Comparison of ENCODE assay signal across 27 cellular contexts in genomic region chr11:66043008-66043906, GRCh38. TPM values are rescaled to one million over a fixed set of nuclear protein-coding genes. Genes with fewer than 3 reads are reported as not detected.
DNase-seq lines count a peak whose midpoint lies in the region; ATAC-seq, FAIRE-seq and TF ChIP-seq lines count a peak whose summit lies in the region.
"Had no signal": no experiment of that assay in that cellular context is flagged by ENCODE, and none has a peak within 500 bp of the region (broad histone marks: within the 10 kb centered on the region; RNA-seq: fewer than 3 reads in every experiment).

No MANE protein-coding gene starts in this region.

- H3K23ac ChIP-seq in trophoblast cell (ENCODE audit: low read length) = no peak overlapping the region

- H2BK12ac ChIP-seq in trophoblast cell (ENCODE audit: low read length) = no peak overlapping the region

- peaks cover 0 to 4% of the 10 kb centered on the region in 2 experiments; a peak in 1 of 5 replicates for H3K27me3 ChIP-seq in K562 (ENCODE audit: control insufficient read depth in 2 of 2, insufficient read depth in 2 of 2, low read length in 2 of 2)
- no peaks in the 10 kb centered on the region for H3K27me3 ChIP-seq in trophoblast cell (ENCODE audit: insufficient read depth, low read length)
- H3K27me3 ChIP-seq: BLaER1 treated with 17β-estradiol and CSF1 and Interleukin-3, amounts not matched to agents 10 nM and 100 nM; SJSA1 had no signal

- 85% methylated on average over 40 of the region's 86 CpGs for WGBS in K562 (ENCODE audit: insufficient coverage, low coverage, missing lambda C conversion rate)
- no CpG with 5 or more reads among the region's 86 CpGs for WGBS in trophoblast cell (ENCODE audit: extremely low coverage, insufficient coverage, insufficient read length)

- H3K27ac ChIP-seq in K562 (ENCODE audit: extremely low read depth, low read depth, low read length) (no peak overlapping the region), trophoblast cell (ENCODE audit: low read depth, low read length) (no peak overlapping the region)
- H3K27ac ChIP-seq: A549; BLaER1 treated with 17β-estradiol and CSF1 and Interleukin-3, amounts not matched to agents 10 nM and 100 nM; GM23248; KMS-11; SJSA1 had no signal

- TF ChIP-seq EP300 in K562 (IDR thresholded peaks at IDR 0.05; ENCODE audit: low read length) = no peak

- H3K18ac ChIP-seq in trophoblast cell (ENCODE audit: low read length) = no peak overlapping the region

- H4K20me1 ChIP-seq in K562 (replicated peaks; ENCODE audit: control insufficient read depth, insufficient read depth, low read length) = no peaks in the 10 kb centered on the region
- H4K20me1 ChIP-seq: BLaER1 treated with 17β-estradiol and CSF1 and Interleukin-3, amounts not matched to agents 10 nM and 100 nM had no signal

- CTCF ChIA-PET in K562 (lab: Yijun Ruan, JAX; ENCODE audit: low intra/inter-chr PET ratio) = interaction anchor here (1.9 kb wide), 1 partner anchor 54 kb away, joined by 5 read pairs; no protein-coding TSS in a partner anchor

- no peak overlapping the region for H3K4ac ChIP-seq in trophoblast cell (ENCODE audit: low read depth, low read length)

- H2BK120ac ChIP-seq in trophoblast cell (ENCODE audit: insufficient read depth, low read length, poor library complexity) = no peak overlapping the region

- no peak for TF ChIP-seq RAD21 in K562 (CRISPR knock-in tag; conservative IDR thresholded peaks at IDR 0.05 in 1 of 2, IDR thresholded peaks at IDR 0.05 in 1 of 2)

- TF ChIP-seq POLR2A in K562 (conservative IDR thresholded peaks at IDR 0.05) = no peak

- no peaks in the 10 kb centered on the region for H3K79me1 ChIP-seq in trophoblast cell (ENCODE audit: low read length)

- no peaks in the 10 kb centered on the region for H3K9me3 ChIP-seq in K562 (replicated peaks; ENCODE audit: control insufficient read depth, insufficient read depth, low read depth, low read length)
- H3K9me3 ChIP-seq in trophoblast cell (ENCODE audit: insufficient read depth, low read depth, low read length) = no peaks in the 10 kb centered on the region
- H3K9me3 ChIP-seq: A549; BLaER1 treated with 17β-estradiol and CSF1 and Interleukin-3, amounts not matched to agents 10 nM and 100 nM; Caco-2 had no signal

- H4K12ac ChIP-seq in trophoblast cell (ENCODE audit: low read depth, low read length) = no peak overlapping the region

- ATAC-seq in K562 = no peak
- no peak for ATAC-seq in HG02840 (IDR thresholded peaks at IDR 0.05; ENCODE audit: low FRiP score, unreplicated experiment)
- ATAC-seq: A549; CD8-positive, alpha-beta T cell; PC-3; Right ventricle myocardium inferior had no signal

- H3K4me2 ChIP-seq in K562 (ENCODE audit: insufficient read depth, low read length) (no peak overlapping the region), trophoblast cell (ENCODE audit: low read length) (no peak overlapping the region)
- H3K4me2 ChIP-seq: A549; BLaER1 treated with 17β-estradiol and CSF1 and Interleukin-3, amounts not matched to agents 10 nM and 100 nM; KMS-11 had no signal

- FAIRE-seq in K562 (lab: Jason Lieb, UNC) = no peak
- FAIRE-seq: A549, GM12892, GM18507 had no signal

- H2BK5ac ChIP-seq in trophoblast cell (ENCODE audit: low read depth, low read length, poor library complexity) = no peak overlapping the region

- H4K91ac ChIP-seq in trophoblast cell (ENCODE audit: low read depth, low read length) = no peak overlapping the region

- no peak overlapping the region for H2AFZ ChIP-seq in K562 (ENCODE audit: low read depth, low read length)
- no peak overlapping the region for H2AFZ ChIP-seq in trophoblast cell (ENCODE audit: insufficient read depth, low read length, poor library complexity)
- H2AFZ ChIP-seq: GM23248 had no signal

- H3K4me3 ChIP-seq in K562 = no peak overlapping the region
- peak overlapping the region; percentile 25 for H3K4me3 ChIP-seq in trophoblast cell (ENCODE audit: low read depth, low read length)
- H3K4me3 ChIP-seq: A549; BLaER1 treated with 17β-estradiol and CSF1 and Interleukin-3, amounts not matched to agents 10 nM and 100 nM; GM23248; SJSA1 had no signal

- no peak overlapping the region for H3K14ac ChIP-seq in trophoblast cell (ENCODE audit: low read length)

- no peak overlapping the region for H2AK5ac ChIP-seq in trophoblast cell (ENCODE audit: low read length)

- H3K4me1 ChIP-seq in K562 (replicated peaks in 1 of 2; ENCODE audit: control insufficient read depth in 2 of 2, insufficient read depth in 2 of 2, low read length in 2 of 2) = peaks cover 0 to 6% of the 10 kb centered on the region in 2 experiments; a peak in 2 of 5 replicates
- peaks cover 0 to 4% of the 10 kb centered on the region in 2 experiments for H3K4me1 ChIP-seq in trophoblast cell (ENCODE audit: control insufficient read depth in 1 of 2, insufficient read depth in 2 of 2, low read length in 2 of 2)

- peak; percentile 23 for DNase-seq in GM13977 (ENCODE audit: low spot score)
- no peak for DNase-seq in K562 (ENCODE audit: extremely low read depth in 1 of 4, low spot score in 3 of 4)
- no peak for DNase-seq in trophoblast cell
- no peak for DNase-seq in SIG-M5 (lab: John Stamatoyannopoulos, UW)
- DNase-seq in RPMI8226 = no peak
- DNase-seq: AML-193; Caco-2; CD8-positive, alpha-beta T cell; EL; GDM1; GM23248; H9; IMR-90; MM.1S; NCI-H2029; NCI-H446; NCI-H524 treated with DMSO at 0.1 percent for 48 hours; NCI-H774; PC-3 had no signal

- in situ Hi-C loops in GM13977 (cut with MboI; ENCODE audit: low pct_unique_long_range_greater_than_20kb, low sequenced_read_pairs, unreplicated experiment) (no loop called here), K562 (cut with MboI) (no loop called here)

- no peak for TF ChIP-seq CTCF in GM13977 (IDR thresholded peaks at IDR 0.05; ENCODE audit: extremely low read depth, insufficient read depth, missing control alignments)
- TF ChIP-seq CTCF in K562 (IDR thresholded peaks at IDR 0.05 in 2 of 3, conservative IDR thresholded peaks at IDR 0.05 in 1 of 3; ENCODE audit: insufficient read depth in 2 of 3, low read depth in 1 of 3, low read length in 3 of 3) = no peak

- POLR2A ChIA-PET in K562 (lab: Yijun Ruan, JAX) = interaction anchor here (0.7 kb wide), 1 partner anchor 8 kb away, joined by 3 read pairs; no protein-coding TSS in a partner anchor

- H3K79me2 ChIP-seq in K562 (ENCODE audit: control insufficient read depth, insufficient read depth, low read length) = no peaks in the 10 kb centered on the region
- H3K79me2 ChIP-seq in trophoblast cell (ENCODE audit: control insufficient read depth, insufficient read depth, low read length, poor library complexity) = no peaks in the 10 kb centered on the region

- no peaks in the 10 kb centered on the region for H3K9me1 ChIP-seq in K562 (ENCODE audit: control insufficient read depth, insufficient read depth, low read length)

- intact Hi-C loops in K562 (cut with micrococcal nuclease) = no loop called here

- H3K36me3 ChIP-seq in K562 (ENCODE audit: control insufficient read depth, insufficient read depth, low read length) (no peaks in the 10 kb centered on the region), trophoblast cell (ENCODE audit: control insufficient read depth in 1 of 2, insufficient read depth in 2 of 2, low read length in 2 of 2) (no peaks in the 10 kb centered on the region)
- H3K36me3 ChIP-seq: BLaER1 treated with 17β-estradiol and CSF1 and Interleukin-3, amounts not matched to agents 10 nM and 100 nM; SJSA1 had no signal

- no TSS peak for BruUV-seq in K562 (replicated peaks; lab: Mats Ljungman, UMichigan)

- no peak overlapping the region for H4K8ac ChIP-seq in trophoblast cell (ENCODE audit: low read depth, low read length)

- H3K9ac ChIP-seq in K562 (ENCODE audit: insufficient read depth in 1 of 2, low read depth in 2 of 2, low read length in 2 of 2) (no peak overlapping the region), trophoblast cell (ENCODE audit: low read length) (no peak overlapping the region)
- H3K9ac ChIP-seq: BLaER1 treated with 17β-estradiol and CSF1 and Interleukin-3, amounts not matched to agents 10 nM and 100 nM; GM23248; KMS-11 had no signal

RNA-seq across cellular contexts. Expression of gene GAL3ST3, which starts 5.7 kb away (rescaled TPM):
- total RNA-seq in K562 (2011; cell fraction: chromatin; rRNA removed; ENCODE audit: low replicate concordance) = not detected in 2 replicates
- total RNA-seq in K562 (2011; cell fraction: nucleolus; rRNA removed) = not detected in 2 replicates
- total RNA-seq in K562 (2011; cell fraction: nucleoplasm; rRNA removed) = not detected in 2 replicates
- total RNA-seq in K562 (2014; rRNA removed) (not detected in 2 replicates), K562 (2014; rRNA removed; fragmentation: Illumina TruSeq; extraction: Trizol) (not detected in 2 replicates), K562 (2015; rRNA removed; fragmentation: Illumina TruSeq; extraction: Trizol) (not detected in 2 replicates), K562 (2021) (not detected in 2 replicates)
- polyA plus RNA-seq in K562 (2011; rRNA removed) (not detected in 2 replicates), K562 (2014; fragmentation: Illumina TruSeq; extraction: Trizol) (not detected in 2 replicates), K562 (2014; fragmentation: Nextera tagmentation; extraction: Ambion mirVana) (not detected), K562 (2014; rRNA removed) (not detected in 2 replicates)
- polyA plus RNA-seq in K562 (2011; cell fraction: cytosol; rRNA removed) = not detected in 2 replicates
- polyA plus RNA-seq in K562 (2011; cell fraction: nucleus; rRNA removed) = not detected in 2 replicates
- not detected in 2 replicates for polyA plus RNA-seq in K562 (2012)
- not detected in 2 replicates for polyA minus RNA-seq in K562 (2011; rRNA and poly(A)+ RNA removed)
- polyA minus RNA-seq in K562 (2011; cell fraction: cytosol; rRNA and poly(A)+ RNA removed) = not detected in 2 replicates
- polyA minus RNA-seq in K562 (2011; cell fraction: nucleus; rRNA and poly(A)+ RNA removed) = not detected in 2 replicates
- polyA plus RNA-seq in trophoblast cell (2013) = 0.12 TPM in 2 replicates
- total RNA-seq: Caco-2; CD8-positive, alpha-beta T cell; GM23248; IMR-90; PC-3; SJSA1 had no signal
- polyA plus RNA-seq: A549, GM23248 had no signal

RNA-seq across cellular contexts. Expression of gene SF3B2, which starts 8.9 kb away (rescaled TPM):
- 205 and 214 TPM in 2 replicates for total RNA-seq in K562 (2011; cell fraction: chromatin; rRNA removed; ENCODE audit: low replicate concordance)
- 106 and 120 TPM in 2 replicates for total RNA-seq in K562 (2011; cell fraction: nucleolus; rRNA removed)
- total RNA-seq in K562 (2011; cell fraction: nucleoplasm; rRNA removed) = 138 and 174 TPM in 2 replicates
- total RNA-seq in K562 (2014; rRNA removed) (215 TPM in 2 replicates), K562 (2014; rRNA removed; fragmentation: Illumina TruSeq; extraction: Trizol) (122 and 133 TPM in 2 replicates), K562 (2015; rRNA removed; fragmentation: Illumina TruSeq; extraction: Trizol) (157 and 163 TPM in 2 replicates), K562 (2021) (233 and 248 TPM in 2 replicates)
- polyA plus RNA-seq in K562 (2011; rRNA removed) (60.8 and 85.9 TPM in 2 replicates), K562 (2014; fragmentation: Illumina TruSeq; extraction: Trizol) (236 and 246 TPM in 2 replicates), K562 (2014; fragmentation: Nextera tagmentation; extraction: Ambion mirVana) (10 to 100 TPM; 58.3 to 93.8 TPM), K562 (2014; rRNA removed) (114 and 169 TPM in 2 replicates)
- 79.1 and 143 TPM in 2 replicates for polyA plus RNA-seq in K562 (2011; cell fraction: cytosol; rRNA removed)
- 147 and 154 TPM in 2 replicates for polyA plus RNA-seq in K562 (2011; cell fraction: nucleus; rRNA removed)
- polyA plus RNA-seq in K562 (2012) = 163 and 198 TPM in 2 replicates
- polyA minus RNA-seq in K562 (2011; rRNA and poly(A)+ RNA removed) = 54.7 and 73.9 TPM in 2 replicates
- polyA minus RNA-seq in K562 (2011; cell fraction: cytosol; rRNA and poly(A)+ RNA removed) = 70.6 and 94.1 TPM in 2 replicates
- 27.5 and 55.3 TPM in 2 replicates for polyA minus RNA-seq in K562 (2011; cell fraction: nucleus; rRNA and poly(A)+ RNA removed)
- 157 and 158 TPM in 2 replicates for polyA plus RNA-seq in trophoblast cell (2013)

RNA-seq across cellular contexts. Expression of gene CATSPER1, which starts 17.0 kb away (rescaled TPM):
- 0.60 and 2.4 TPM in 2 replicates for total RNA-seq in K562 (2011; cell fraction: chromatin; rRNA removed; ENCODE audit: low replicate concordance)
- 0.39 and 3.2 TPM in 2 replicates for total RNA-seq in K562 (2011; cell fraction: nucleolus; rRNA removed)
- total RNA-seq in K562 (2011; cell fraction: nucleoplasm; rRNA removed) = 0.95 and 1.5 TPM in 2 replicates
- 0.04 and 0.32 TPM in 2 replicates for total RNA-seq in K562 (2014; rRNA removed)
- total RNA-seq in K562 (2014; rRNA removed; fragmentation: Illumina TruSeq; extraction: Trizol) = 0.13 and 0.47 TPM in 2 replicates
- total RNA-seq in K562 (2015; rRNA removed; fragmentation: Illumina TruSeq; extraction: Trizol) = 0.45 and 0.47 TPM in 2 replicates
- total RNA-seq in K562 (2021) = 0.56 and 1.1 TPM in 2 replicates
- polyA plus RNA-seq in K562 (2011; rRNA removed) = 1.4 and 3.3 TPM in 2 replicates
- 0.84 and 3.5 TPM in 2 replicates for polyA plus RNA-seq in K562 (2011; cell fraction: cytosol; rRNA removed)
- polyA plus RNA-seq in K562 (2011; cell fraction: nucleus; rRNA removed) = 0.46 and 1.6 TPM in 2 replicates
- 2.2 and 2.5 TPM in 2 replicates for polyA plus RNA-seq in K562 (2012)
- polyA plus RNA-seq in K562 (2014; fragmentation: Illumina TruSeq; extraction: Trizol) = 0.21 and 0.46 TPM in 2 replicates
- 1 to 10 TPM in 1 of 2 experiments, under 1 TPM in 1; 0.76 to 1.5 TPM for polyA plus RNA-seq in K562 (2014; fragmentation: Nextera tagmentation; extraction: Ambion mirVana)
- polyA plus RNA-seq in K562 (2014; rRNA removed) = 0.85 and 1.1 TPM in 2 replicates
- 0.09 and 0.81 TPM in 2 replicates for polyA minus RNA-seq in K562 (2011; rRNA and poly(A)+ RNA removed)
- 0.86 TPM in 1 of 2 replicates, not detected in the other for polyA minus RNA-seq in K562 (2011; cell fraction: cytosol; rRNA and poly(A)+ RNA removed)
- polyA minus RNA-seq in K562 (2011; cell fraction: nucleus; rRNA and poly(A)+ RNA removed) = 0.40 and 0.44 TPM in 2 replicates
- 0.04 TPM in 1 of 2 replicates, not detected in the other for polyA plus RNA-seq in trophoblast cell (2013)
- total RNA-seq: Caco-2; CD8-positive, alpha-beta T cell; GM23248; H9; Right ventricle myocardium inferior had no signal

RNA-seq across cellular contexts. Expression of gene PACS1, which starts 26.8 kb away (rescaled TPM):
- 112 and 174 TPM in 2 replicates for total RNA-seq in K562 (2011; cell fraction: chromatin; rRNA removed; ENCODE audit: low replicate concordance)
- 70.5 and 77.0 TPM in 2 replicates for total RNA-seq in K562 (2011; cell fraction: nucleolus; rRNA removed)
- 73.4 and 92.7 TPM in 2 replicates for total RNA-seq in K562 (2011; cell fraction: nucleoplasm; rRNA removed)
- total RNA-seq in K562 (2014; rRNA removed) = 7.3 and 8.5 TPM in 2 replicates
- 6.6 and 12.0 TPM in 2 replicates for total RNA-seq in K562 (2014; rRNA removed; fragmentation: Illumina TruSeq; extraction: Trizol)
- 6.5 and 8.2 TPM in 2 replicates for total RNA-seq in K562 (2015; rRNA removed; fragmentation: Illumina TruSeq; extraction: Trizol)
- 25.6 and 28.1 TPM in 2 replicates for total RNA-seq in K562 (2021)
- polyA plus RNA-seq in K562 (2011; rRNA removed) = 11.2 and 15.2 TPM in 2 replicates
- polyA plus RNA-seq in K562 (2011; cell fraction: cytosol; rRNA removed) = 6.4 and 9.1 TPM in 2 replicates
- 21.1 and 26.5 TPM in 2 replicates for polyA plus RNA-seq in K562 (2011; cell fraction: nucleus; rRNA removed)
- polyA plus RNA-seq in K562 (2012) = 18.7 and 25.8 TPM in 2 replicates
- 18.9 and 22.1 TPM in 2 replicates for polyA plus RNA-seq in K562 (2014; fragmentation: Illumina TruSeq; extraction: Trizol)
- polyA plus RNA-seq in K562 (2014; fragmentation: Nextera tagmentation; extraction: Ambion mirVana) = under 1 TPM; 0.34 to 0.38 TPM
- polyA plus RNA-seq in K562 (2014; rRNA removed) = 13.1 and 15.8 TPM in 2 replicates
- 34.0 and 37.5 TPM in 2 replicates for polyA minus RNA-seq in K562 (2011; rRNA and poly(A)+ RNA removed)
- polyA minus RNA-seq in K562 (2011; cell fraction: cytosol; rRNA and poly(A)+ RNA removed) = 26.1 and 37.0 TPM in 2 replicates
- polyA minus RNA-seq in K562 (2011; cell fraction: nucleus; rRNA and poly(A)+ RNA removed) = 15.1 and 22.9 TPM in 2 replicates
- polyA plus RNA-seq in trophoblast cell (2013) = 63.7 and 65.0 TPM in 2 replicates

RNA-seq across cellular contexts. Expression of gene CST6, which starts 31.4 kb away (rescaled TPM):
- total RNA-seq in K562 (2011; cell fraction: chromatin; rRNA removed; ENCODE audit: low replicate concordance) = not detected in 2 replicates
- total RNA-seq in K562 (2011; cell fraction: nucleolus; rRNA removed) = not detected in 2 replicates
- total RNA-seq in K562 (2011; cell fraction: nucleoplasm; rRNA removed) = not detected in 2 replicates
- total RNA-seq in K562 (2014; rRNA removed) (not detected in 2 replicates), K562 (2014; rRNA removed; fragmentation: Illumina TruSeq; extraction: Trizol) (not detected in 2 replicates), K562 (2015; rRNA removed; fragmentation: Illumina TruSeq; extraction: Trizol) (not detected in 2 replicates), K562 (2021) (not detected in 2 replicates)
- polyA plus RNA-seq in K562 (2011; rRNA removed) (not detected in 2 replicates), K562 (2014; fragmentation: Illumina TruSeq; extraction: Trizol) (not detected in 2 replicates), K562 (2014; fragmentation: Nextera tagmentation; extraction: Ambion mirVana) (not detected), K562 (2014; rRNA removed) (not detected in 2 replicates)
- polyA plus RNA-seq in K562 (2011; cell fraction: cytosol; rRNA removed) = not detected in 2 replicates
- not detected in 2 replicates for polyA plus RNA-seq in K562 (2011; cell fraction: nucleus; rRNA removed)
- not detected in 2 replicates for polyA plus RNA-seq in K562 (2012)
- polyA minus RNA-seq in K562 (2011; rRNA and poly(A)+ RNA removed) = not detected in 2 replicates
- not detected in 2 replicates for polyA minus RNA-seq in K562 (2011; cell fraction: cytosol; rRNA and poly(A)+ RNA removed)
- not detected in 2 replicates for polyA minus RNA-seq in K562 (2011; cell fraction: nucleus; rRNA and poly(A)+ RNA removed)
- polyA plus RNA-seq in trophoblast cell (2013) = 15.1 and 18.1 TPM in 2 replicates
- total RNA-seq: Caco-2; CD8-positive, alpha-beta T cell; H9; Right ventricle myocardium inferior; SJSA1 had no signal
- polyA plus RNA-seq: A549 had no signal
